In genomic region chr11:19777342-19778102, GRCh38 we compare ENCODE assay signal across 8 cellular contexts.
DNase-seq lines count a peak whose midpoint lies in the region; ATAC-seq lines count a peak whose summit lies in the region.

No MANE protein-coding gene starts in this region.

- peaks cover 10% of the 10 kb centered on the region for H3K4me1 Mint-ChIP-seq in activated naive CD8-positive, alpha-beta T cell treated with anti-CD3 and anti-CD28 coated beads, Interleukin-2, amount 50 U/mL, for 24 hours
- peaks cover 16% of the 10 kb centered on the region for H3K4me1 Mint-ChIP-seq in stimulated activated effector memory CD8-positive, alpha-beta T cell treated with anti-CD3 and anti-CD28 coated beads, Interleukin-12 subunit alpha, Interleukin-12 subunit beta, amount 100 ng/mL, for 72 hours

- H3K36me3 Mint-ChIP-seq in activated naive CD8-positive, alpha-beta T cell treated with anti-CD3 and anti-CD28 coated beads, Interleukin-2, amount 50 U/mL, for 24 hours (ENCODE audit: low read depth): no peaks in the 10 kb centered on the region
- H3K36me3 Mint-ChIP-seq in stimulated activated effector memory CD8-positive, alpha-beta T cell treated with anti-CD3 and anti-CD28 coated beads, Interleukin-12 subunit alpha, Interleukin-12 subunit beta, amount 100 ng/mL, for 72 hours: no peaks in the 10 kb centered on the region

- ATAC-seq in GM19324 (IDR thresholded peaks at IDR 0.05; ENCODE audit: low FRiP score, unreplicated experiment) (peak; percentile 56), HG03139 (IDR thresholded peaks at IDR 0.05; ENCODE audit: unreplicated experiment) (peak; percentile 45)
- peak; percentile 74 for ATAC-seq in activated naive CD8-positive, alpha-beta T cell treated with anti-CD3 and anti-CD28 coated beads, Interleukin-2, amount 50 U/mL, for 24 hours
- ATAC-seq in stimulated activated effector memory CD8-positive, alpha-beta T cell treated with anti-CD3 and anti-CD28 coated beads, Interleukin-12 subunit alpha, Interleukin-12 subunit beta, amount 100 ng/mL, for 72 hours: peak; percentile 74

- H3K4me3 Mint-ChIP-seq in activated naive CD8-positive, alpha-beta T cell treated with anti-CD3 and anti-CD28 coated beads, Interleukin-2, amount 50 U/mL, for 24 hours: peak overlapping the region; percentile 66
- peak overlapping the region; percentile 57 for H3K4me3 Mint-ChIP-seq in stimulated activated effector memory CD8-positive, alpha-beta T cell treated with anti-CD3 and anti-CD28 coated beads, Interleukin-12 subunit alpha, Interleukin-12 subunit beta, amount 100 ng/mL, for 72 hours

- peak; percentile 78 for DNase-seq in DMS53 (lab: John Stamatoyannopoulos, UW)
- peak; percentile 7 for DNase-seq in activated naive CD8-positive, alpha-beta T cell treated with anti-CD3 and anti-CD28 coated beads, Interleukin-2, amount 50 U/mL, for 24 hours
- peak; percentile 66 for DNase-seq in iPS-NIHi11 (ENCODE audit: low spot score)
- no peak for DNase-seq in stimulated activated effector memory CD8-positive, alpha-beta T cell treated with anti-CD3 and anti-CD28 coated beads, Interleukin-12 subunit alpha, Interleukin-12 subunit beta, amount 100 ng/mL, for 72 hours (ENCODE audit: low spot score in 2 of 2)
- DNase-seq in NCI-H1930 (lab: John Stamatoyannopoulos, UW): no peak
- DNase-seq in DMS 273 (lab: John Stamatoyannopoulos, UW; ENCODE audit: unreplicated experiment): no peak

- peaks cover 49% of the 10 kb centered on the region for H3K27me3 Mint-ChIP-seq in activated naive CD8-positive, alpha-beta T cell treated with anti-CD3 and anti-CD28 coated beads, Interleukin-2, amount 50 U/mL, for 24 hours

- H3K9me3 Mint-ChIP-seq in activated naive CD8-positive, alpha-beta T cell treated with anti-CD3 and anti-CD28 coated beads, Interleukin-2, amount 50 U/mL, for 24 hours: no peaks in the 10 kb centered on the region
- H3K9me3 Mint-ChIP-seq in stimulated activated effector memory CD8-positive, alpha-beta T cell treated with anti-CD3 and anti-CD28 coated beads, Interleukin-12 subunit alpha, Interleukin-12 subunit beta, amount 100 ng/mL, for 72 hours: no peaks in the 10 kb centered on the region

- peak overlapping the region; percentile 26 for H3K27ac Mint-ChIP-seq in activated naive CD8-positive, alpha-beta T cell treated with anti-CD3 and anti-CD28 coated beads, Interleukin-2, amount 50 U/mL, for 24 hours
- no peak overlapping the region for H3K27ac Mint-ChIP-seq in stimulated activated effector memory CD8-positive, alpha-beta T cell treated with anti-CD3 and anti-CD28 coated beads, Interleukin-12 subunit alpha, Interleukin-12 subunit beta, amount 100 ng/mL, for 72 hours

Comparison
In these comparisons a context has a peak if more than half of its experiments do, and no peak if none do; other contexts are left out.
1. DNase-seq: peak in DMS53 (single experiment), activated naive CD8-positive, alpha-beta T cell treated with anti-CD3 and anti-CD28 coated beads, Interleukin-2, amount 50 U/mL, for 24 hours (single experiment) and iPS-NIHi11 (single experiment); none in stimulated activated effector memory CD8-positive, alpha-beta T cell treated with anti-CD3 and anti-CD28 coated beads, Interleukin-12 subunit alpha, Interleukin-12 subunit beta, amount 100 ng/mL, for 72 hours (0 of 2), NCI-H1930 (0 of 2) and DMS 273 (single experiment).
2. Peak in every context shown above with its lines, with median percentiles within 50 percentile points of each other: ATAC-seq.